Comparison of ENCODE assay signal across 9 cellular contexts in the genomic region with DNA sequence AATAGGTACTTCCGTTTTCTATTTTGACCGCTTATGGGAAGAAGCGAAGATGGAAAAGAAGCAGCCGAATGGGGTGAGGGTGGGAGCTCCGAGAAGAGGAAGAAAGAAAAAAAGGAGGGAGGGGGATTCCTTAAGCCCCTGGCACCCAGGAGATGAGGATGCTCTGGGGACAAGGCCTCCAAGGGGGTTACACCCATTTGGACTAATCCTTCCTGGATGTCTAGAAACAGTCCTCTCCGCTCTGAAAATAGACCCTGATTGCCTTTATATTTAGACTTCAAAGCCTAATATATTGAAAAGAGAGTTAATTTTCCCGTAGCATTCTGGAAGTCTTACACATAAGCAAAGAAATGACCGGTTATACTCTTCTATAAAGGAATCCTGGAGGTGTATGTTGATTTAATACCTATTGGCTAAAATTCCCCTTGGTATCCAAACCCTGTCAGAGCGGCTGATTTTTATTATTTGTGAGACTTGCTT. TPM values are rescaled to one million over a fixed set of nuclear protein-coding genes. Genes with fewer than 3 reads are reported as not detected.
DNase-seq lines count a peak whose midpoint lies in the region; ATAC-seq and TF ChIP-seq lines count a peak whose summit lies in the region.
"Had no signal": no experiment of that assay in that cellular context is flagged by ENCODE, and none has a peak within 500 bp of the region (broad histone marks: within the 10 kb centered on the region; RNA-seq: fewer than 3 reads in every experiment).

No MANE protein-coding gene starts in this region.

- H3K9me3 ChIP-seq in mammary epithelial cell (replicated peaks; ENCODE audit: insufficient read depth, low read length) (no peaks in the 10 kb centered on the region), mesodermal cell (ENCODE audit: control insufficient read depth, low read length) (no peaks in the 10 kb centered on the region)

- H3K27ac Mint-ChIP-seq in activated naive CD4-positive, alpha-beta T cell treated with anti-CD3 and anti-CD28 coated beads for 36 hours = no peak overlapping the region

- peaks cover 7% of the 10 kb centered on the region for H3K4me1 Mint-ChIP-seq in activated naive CD4-positive, alpha-beta T cell treated with anti-CD3 and anti-CD28 coated beads for 36 hours (ENCODE audit: low read depth)

- peak overlapping the region; percentile 74 for H3K4me3 Mint-ChIP-seq in activated naive CD4-positive, alpha-beta T cell treated with anti-CD3 and anti-CD28 coated beads for 36 hours

- H3K4me2 ChIP-seq in mammary epithelial cell (ENCODE audit: insufficient read depth, low read depth, low read length) = peak overlapping the region; percentile 79

- no peaks in the 10 kb centered on the region for H3K27me3 ChIP-seq in mammary epithelial cell (ENCODE audit: insufficient read depth, low read length)

- no peaks in the 10 kb centered on the region for H4K20me1 ChIP-seq in mammary epithelial cell (ENCODE audit: insufficient read depth, low read length)

- in situ Hi-C loops in mammary epithelial cell (cut with MboI; ENCODE audit: low sequenced_read_pairs in 2 of 2) = loop anchor here in 1 of 2 donors (5.0 to 25.0 kb wide), 4 partner anchors 64 to 871 kb away; no protein-coding TSS in a partner anchor

- WGBS in mammary epithelial cell (ENCODE audit: low coverage, missing lambda C conversion rate) = 15% methylated on average over 8 of the region's 9 CpGs
- 52% methylated on average over 5 of the region's 9 CpGs; no CpG with 5 or more reads in 1 of the 2 experiments for WGBS in mesodermal cell (ENCODE audit: insufficient coverage in 2 of 2), 2 experiments
- WGBS in urinary bladder = 41% methylated on average over 9 of the region's 9 CpGs

- H3K36me3 ChIP-seq in mammary epithelial cell (ENCODE audit: insufficient read depth, low read length) (no peaks in the 10 kb centered on the region), mesodermal cell (ENCODE audit: control insufficient read depth, insufficient read depth, low read length) (no peaks in the 10 kb centered on the region), urinary bladder (ENCODE audit: insufficient read depth) (no peaks in the 10 kb centered on the region)

- no peaks in the 10 kb centered on the region for H3K9me3 Mint-ChIP-seq in activated naive CD4-positive, alpha-beta T cell treated with anti-CD3 and anti-CD28 coated beads for 36 hours

- H3K27ac ChIP-seq in mammary epithelial cell (ENCODE audit: insufficient read depth, low read depth, low read length) = peak overlapping the region; percentile 90
- no peak overlapping the region for H3K27ac ChIP-seq in mesodermal cell (ENCODE audit: low read depth, low read length, severe bottlenecking)
- H3K27ac ChIP-seq in urinary bladder (ENCODE audit: low read depth) = no peak overlapping the region

- TF ChIP-seq CTCF in mammary epithelial cell (conservative IDR thresholded peaks at IDR 0.05 in 1 of 2, IDR thresholded peaks at IDR 0.05 in 1 of 2; ENCODE audit: extremely low read depth in 1 of 2, insufficient read depth in 1 of 2, low read depth in 1 of 2, low read length in 2 of 2) = no peak

- peak overlapping the region; percentile 73 for H3K9ac ChIP-seq in mammary epithelial cell (ENCODE audit: insufficient read depth, low read length)

- no peak for ATAC-seq in HG03025 (IDR thresholded peaks at IDR 0.05; ENCODE audit: low FRiP score, unreplicated experiment)

- dilution Hi-C loops in mammary epithelial cell (cut with HindIII; ENCODE audit: low sequenced_read_pairs) = no loop called here

- no peak for DNase-seq in activated naive CD4-positive, alpha-beta T cell treated with anti-CD3 and anti-CD28 coated beads for 36 hours
- DNase-seq in activated naive CD4-positive, alpha-beta T cell treated with anti-CD3 and anti-CD28 coated beads, Interleukin-2, amount 50 U/mL, for 16 hours = no peak
- DNase-seq in mammary epithelial cell (no peak), superior temporal gyrus (ENCODE audit: extremely low spot score) (no peak)
- no peak for DNase-seq in stimulated activated CD4-positive, alpha-beta T cell treated with anti-CD3 and anti-CD28 coated beads, Interleukin-12 subunit alpha, Interleukin-12 subunit beta, amount 100 ng/mL, for 4 hours
- DNase-seq: DMS 273 treated with DMSO at 0.1 percent for 48 hours had no signal

- H3K79me2 ChIP-seq in mammary epithelial cell (ENCODE audit: insufficient read depth, low read length) = peaks cover 42% of the 10 kb centered on the region

- peaks cover 22% of the 10 kb centered on the region for H3K4me1 ChIP-seq in mammary epithelial cell (ENCODE audit: insufficient read depth, low read length)
- peaks cover 9% of the 10 kb centered on the region for H3K4me1 ChIP-seq in mesodermal cell (ENCODE audit: control insufficient read depth, insufficient read depth, low read length, poor library complexity, severe bottlenecking)
- no peaks in the 10 kb centered on the region for H3K4me1 ChIP-seq in urinary bladder (ENCODE audit: insufficient read depth)

- peaks cover 54% of the 10 kb centered on the region for H3K27me3 Mint-ChIP-seq in activated naive CD4-positive, alpha-beta T cell treated with anti-CD3 and anti-CD28 coated beads for 36 hours (ENCODE audit: low read depth)

- no TSS peak for BruUV-seq in mammary epithelial cell (replicated peaks; lab: Mats Ljungman, UMichigan)

- peak overlapping the region; percentile 91 for H2AFZ ChIP-seq in mammary epithelial cell (ENCODE audit: low read depth, low read length)

- H3K36me3 Mint-ChIP-seq in activated naive CD4-positive, alpha-beta T cell treated with anti-CD3 and anti-CD28 coated beads for 36 hours (ENCODE audit: low read depth) = no peaks in the 10 kb centered on the region

- intact Hi-C loops in activated naive CD4-positive, alpha-beta T cell treated with anti-CD3 and anti-CD28 coated beads for 36 hours (cut with micrococcal nuclease) = loop anchor here (1.0 kb wide), 1 partner anchor 13 kb away; a partner anchor contains a TSS
- intact Hi-C loops in mammary epithelial cell (cut with micrococcal nuclease) = loop anchor here (1.0 kb wide), 1 partner anchor 70 kb away; no protein-coding TSS in a partner anchor

- CTCF ChIA-PET in activated naive CD4-positive, alpha-beta T cell treated with anti-CD3 and anti-CD28 coated beads for 36 hours (lab: Charles Lee) = interaction anchor here (0.6 to 0.9 kb wide), 2 partner anchors 16 to 21 kb away, joined by 4 to 5 read pairs; no protein-coding TSS in a partner anchor
- CTCF ChIA-PET in mammary epithelial cell (lab: Charles Lee; ENCODE audit: low non-redundant PET) = interaction anchor here (1.0 kb wide), 1 partner anchor 108 kb away, joined by 3 read pairs; no protein-coding TSS in a partner anchor

- H3K4me3 ChIP-seq in mammary epithelial cell (replicated peaks in 1 of 3; ENCODE audit: insufficient read depth in 1 of 3, low read depth in 2 of 3, low read length in 3 of 3) (peak overlapping the region; percentile 57 to 98 (median 71)), mesodermal cell (ENCODE audit: extremely low read depth, insufficient read depth, low read length, poor library complexity, severe bottlenecking) (peak overlapping the region; percentile 54), urinary bladder (ENCODE audit: low read depth, low read length) (peak overlapping the region; percentile 93)

RNA-seq across cellular contexts. Expression of a gene that starts 0.7 kb away (rescaled TPM):
- under 1 TPM in 1 of 2 experiments, not detected in 1; 0.10 TPM for total RNA-seq in activated naive CD4-positive, alpha-beta T cell treated with anti-CD3 and anti-CD28 coated beads for 36 hours
- 10 to 100 TPM; 20.2 to 24.1 TPM for total RNA-seq in mammary epithelial cell
- polyA plus RNA-seq in mammary epithelial cell = 19.5 TPM
- polyA minus RNA-seq in mammary epithelial cell = 14.0 TPM
- 1.3 TPM for polyA plus RNA-seq in mesodermal cell (2013, experiment 1 of 2)
- 1.7 TPM for polyA plus RNA-seq in mesodermal cell (2013, experiment 2 of 2)
- total RNA-seq in urinary bladder = 2.2 TPM
- 2.1 TPM for polyA plus RNA-seq in urinary bladder

RNA-seq across cellular contexts. Expression of a gene that starts 13.2 kb away (rescaled TPM):
- 10 to 100 TPM; 74.7 to 75.8 TPM for total RNA-seq in activated naive CD4-positive, alpha-beta T cell treated with anti-CD3 and anti-CD28 coated beads for 36 hours
- total RNA-seq in mammary epithelial cell (10 to 100 TPM; 32.3 to 38.8 TPM), urinary bladder (70.9 TPM)
- polyA plus RNA-seq in mammary epithelial cell (29.7 TPM), urinary bladder (27.7 TPM)
- 50.3 TPM for polyA minus RNA-seq in mammary epithelial cell
- 71.8 TPM for polyA plus RNA-seq in mesodermal cell (2013, experiment 1 of 2)
- 76.2 TPM for polyA plus RNA-seq in mesodermal cell (2013, experiment 2 of 2)
